In genomic region chr21:33916200-33916567, GRCh38 we compare ENCODE assay signal across 1 cellular context.
TF ChIP-seq lines count a peak whose summit lies in the region.

No MANE protein-coding gene starts in this region.

TF ChIP-seq in GM12878, 131 proteins besides CTCF, POLR2A, EP300 and RAD21 (continued from another document):
- no peak for TF ChIP-seq CEBPZ (IDR thresholded peaks at IDR 0.05; ENCODE audit: low read depth, low read length)
